11 cellular contexts compared by ENCODE assay signal in genomic region chr2:213425618-213426017, GRCh38.
"Had no signal": no experiment of that assay in that cellular context is flagged by ENCODE, and none has a peak within 500 bp of the region (broad histone marks: within the 10 kb centered on the region; RNA-seq: fewer than 3 reads in every experiment).

No MANE protein-coding gene starts in this region.

- H3K9ac ChIP-seq: GM23248 had no signal

- ATAC-seq: GM23338, HCT116 had no signal

- DNase-seq: GM23248, GOT3, H7, H9, HCEC 1CT, HFFc6 had no signal

- FAIRE-seq: H1, H54 had no signal

- H3K27ac ChIP-seq: GM23248 had no signal

- H3K4me1 ChIP-seq: HAP-1 had no signal

- H3K4me2 ChIP-seq: GM23338 had no signal

- H3K4me3 ChIP-seq: GM23248, GM23338, HAP-1 had no signal

- H2AFZ ChIP-seq: GM23248, GM23338 had no signal

- H3K9me3 ChIP-seq: HAP-1 had no signal

- H3K36me3 ChIP-seq: HAP-1 had no signal
